Comparison of ENCODE assay signal across 1 cellular context in genomic region chr9:34647084-34647403, GRCh38.
TF ChIP-seq lines count a peak whose summit lies in the region.

No MANE protein-coding gene starts in this region.

TF ChIP-seq in GM12878, 131 proteins besides CTCF, POLR2A, EP300 and RAD21:
- TF ChIP-seq FOS (IDR thresholded peaks at IDR 0.05; ENCODE audit: borderline replicate concordance, extremely low read depth, insufficient read length): no peak
- TF ChIP-seq IKZF1 (conservative IDR thresholded peaks at IDR 0.05): no peak
- TF ChIP-seq, protein P1, sequence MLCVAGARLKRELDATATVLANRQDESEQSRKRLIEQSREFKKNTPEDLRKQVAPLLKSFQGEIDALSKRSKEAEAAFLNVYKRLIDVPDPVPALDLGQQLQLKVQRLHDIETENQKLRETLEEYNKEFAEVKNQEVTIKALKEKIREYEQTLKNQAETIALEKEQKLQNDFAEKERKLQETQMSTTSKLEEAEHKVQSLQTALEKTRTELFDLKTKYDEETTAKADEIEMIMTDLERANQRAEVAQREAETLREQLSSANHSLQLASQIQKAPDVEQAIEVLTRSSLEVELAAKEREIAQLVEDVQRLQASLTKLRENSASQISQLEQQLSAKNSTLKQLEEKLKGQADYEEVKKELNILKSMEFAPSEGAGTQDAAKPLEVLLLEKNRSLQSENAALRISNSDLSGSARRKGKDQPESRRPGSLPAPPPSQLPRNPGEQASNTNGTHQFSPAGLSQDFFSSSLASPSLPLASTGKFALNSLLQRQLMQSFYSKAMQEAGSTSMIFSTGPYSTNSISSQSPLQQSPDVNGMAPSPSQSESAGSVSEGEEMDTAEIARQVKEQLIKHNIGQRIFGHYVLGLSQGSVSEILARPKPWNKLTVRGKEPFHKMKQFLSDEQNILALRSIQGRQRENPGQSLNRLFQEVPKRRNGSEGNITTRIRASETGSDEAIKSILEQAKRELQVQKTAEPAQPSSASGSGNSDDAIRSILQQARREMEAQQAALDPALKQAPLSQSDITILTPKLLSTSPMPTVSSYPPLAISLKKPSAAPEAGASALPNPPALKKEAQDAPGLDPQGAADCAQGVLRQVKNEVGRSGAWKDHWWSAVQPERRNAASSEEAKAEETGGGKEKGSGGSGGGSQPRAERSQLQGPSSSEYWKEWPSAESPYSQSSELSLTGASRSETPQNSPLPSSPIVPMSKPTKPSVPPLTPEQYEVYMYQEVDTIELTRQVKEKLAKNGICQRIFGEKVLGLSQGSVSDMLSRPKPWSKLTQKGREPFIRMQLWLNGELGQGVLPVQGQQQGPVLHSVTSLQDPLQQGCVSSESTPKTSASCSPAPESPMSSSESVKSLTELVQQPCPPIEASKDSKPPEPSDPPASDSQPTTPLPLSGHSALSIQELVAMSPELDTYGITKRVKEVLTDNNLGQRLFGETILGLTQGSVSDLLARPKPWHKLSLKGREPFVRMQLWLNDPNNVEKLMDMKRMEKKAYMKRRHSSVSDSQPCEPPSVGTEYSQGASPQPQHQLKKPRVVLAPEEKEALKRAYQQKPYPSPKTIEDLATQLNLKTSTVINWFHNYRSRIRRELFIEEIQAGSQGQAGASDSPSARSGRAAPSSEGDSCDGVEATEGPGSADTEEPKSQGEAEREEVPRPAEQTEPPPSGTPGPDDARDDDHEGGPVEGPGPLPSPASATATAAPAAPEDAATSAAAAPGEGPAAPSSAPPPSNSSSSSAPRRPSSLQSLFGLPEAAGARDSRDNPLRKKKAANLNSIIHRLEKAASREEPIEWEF (IDR thresholded peaks at IDR 0.05; ENCODE audit: insufficient replicate concordance, low read depth, low read length): no peak
- TF ChIP-seq MEF2A (IDR thresholded peaks at IDR 0.05; ENCODE audit: insufficient read depth, low read depth, low read length): no peak
- no peak for TF ChIP-seq ZZZ3 (IDR thresholded peaks at IDR 0.05; ENCODE audit: control insufficient read depth, insufficient read length, low read depth)
- TF ChIP-seq RCOR1 (conservative IDR thresholded peaks at IDR 0.05; ENCODE audit: low read depth, low read length): no peak
- no peak for TF ChIP-seq SRF (IDR thresholded peaks at IDR 0.05; ENCODE audit: low read depth in 2 of 2, low read length in 2 of 2)
- TF ChIP-seq, protein P2, sequence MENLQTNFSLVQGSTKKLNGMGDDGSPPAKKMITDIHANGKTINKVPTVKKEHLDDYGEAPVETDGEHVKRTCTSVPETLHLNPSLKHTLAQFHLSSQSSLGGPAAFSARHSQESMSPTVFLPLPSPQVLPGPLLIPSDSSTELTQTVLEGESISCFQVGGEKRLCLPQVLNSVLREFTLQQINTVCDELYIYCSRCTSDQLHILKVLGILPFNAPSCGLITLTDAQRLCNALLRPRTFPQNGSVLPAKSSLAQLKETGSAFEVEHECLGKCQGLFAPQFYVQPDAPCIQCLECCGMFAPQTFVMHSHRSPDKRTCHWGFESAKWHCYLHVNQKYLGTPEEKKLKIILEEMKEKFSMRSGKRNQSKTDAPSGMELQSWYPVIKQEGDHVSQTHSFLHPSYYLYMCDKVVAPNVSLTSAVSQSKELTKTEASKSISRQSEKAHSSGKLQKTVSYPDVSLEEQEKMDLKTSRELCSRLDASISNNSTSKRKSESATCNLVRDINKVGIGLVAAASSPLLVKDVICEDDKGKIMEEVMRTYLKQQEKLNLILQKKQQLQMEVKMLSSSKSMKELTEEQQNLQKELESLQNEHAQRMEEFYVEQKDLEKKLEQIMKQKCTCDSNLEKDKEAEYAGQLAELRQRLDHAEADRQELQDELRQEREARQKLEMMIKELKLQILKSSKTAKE (IDR thresholded peaks at IDR 0.05; ENCODE audit: low read depth, poor library complexity, severe bottlenecking): no peak
- no peak for TF ChIP-seq EZH2 (IDR thresholded peaks at IDR 0.05; ENCODE audit: borderline replicate concordance, control insufficient read depth, low read depth, low read length)
